Comparison of ENCODE assay signal across 20 cellular contexts in genomic region chr16:89150981-89151380, GRCh38. TPM values are rescaled to one million over a fixed set of nuclear protein-coding genes. Genes with fewer than 3 reads are reported as not detected.
A peak's percentile ranks its signal among the peaks of the same experiment; 100 is the strongest.
DNase-seq lines count a peak whose midpoint lies in the region; ATAC-seq and TF ChIP-seq lines count a peak whose summit lies in the region.
"Had no signal": no experiment of that assay in that cellular context is flagged by ENCODE, and none has a peak within 500 bp of the region (broad histone marks: within the 10 kb centered on the region; RNA-seq: fewer than 3 reads in every experiment).

No MANE protein-coding gene starts in this region.

- peaks cover 6 to 30% (median 22%) of the 10 kb centered on the region in 7 donors for H3K9me3 Mint-ChIP-seq in CD14-positive monocyte
- H3K9me3 Mint-ChIP-seq in stimulated activated effector memory CD8-positive, alpha-beta T cell treated with anti-CD3 and anti-CD28 coated beads, Interleukin-12 subunit alpha, Interleukin-12 subunit beta, amount 100 ng/mL, for 72 hours: no peaks in the 10 kb centered on the region

- H3K36me3 ChIP-seq in OCI-LY7 (ENCODE audit: insufficient read depth, low read length): peaks cover 67% of the 10 kb centered on the region

- H3K36me3 Mint-ChIP-seq in CD14-positive monocyte: peaks cover 52 to 63% of the 10 kb centered on the region in 2 donors
- peaks cover 49% of the 10 kb centered on the region for H3K36me3 Mint-ChIP-seq in stimulated activated effector memory CD8-positive, alpha-beta T cell treated with anti-CD3 and anti-CD28 coated beads, Interleukin-12 subunit alpha, Interleukin-12 subunit beta, amount 100 ng/mL, for 72 hours

- intact Hi-C loops in CD14-positive monocyte (cut with micrococcal nuclease): no loop called here
- intact Hi-C loops in OCI-LY7 (cut with micrococcal nuclease; ENCODE audit: unreplicated experiment): no loop called here
- intact Hi-C loops in left ventricle myocardium superior (cut with micrococcal nuclease): no loop called here

- peaks cover 4 to 15% (median 10%) of the 10 kb centered on the region in 3 donors for H3K27me3 Mint-ChIP-seq in CD14-positive monocyte (ENCODE audit: low read depth in 3 of 3)
- H3K27me3 Mint-ChIP-seq: CD4-positive, CD25-positive, alpha-beta regulatory T cell had no signal

- no peak overlapping the region for H2AFZ ChIP-seq in OCI-LY7 (ENCODE audit: low read length)

- no peak overlapping the region for H3K4me2 ChIP-seq in OCI-LY7 (ENCODE audit: low read length)

- DNase-seq in CD14-positive monocyte (ENCODE audit: low spot score) (peak; percentile 3), OCI-LY7 (ENCODE audit: low spot score) (no peak), foreskin melanocyte (peak; percentile 88), left ventricle myocardium superior (no peak), DMS79 (lab: John Stamatoyannopoulos, UW) (no peak)
- no peak for DNase-seq in stimulated activated effector memory CD8-positive, alpha-beta T cell treated with anti-CD3 and anti-CD28 coated beads, Interleukin-12 subunit alpha, Interleukin-12 subunit beta, amount 100 ng/mL, for 72 hours (ENCODE audit: low spot score in 2 of 2)
- DNase-seq: AML-193; CD4-positive, CD25-positive, alpha-beta regulatory T cell; DMS153; NCI-H1105 treated with DMSO at 0.1 percent for 48 hours; NCI-H1694; NCI-H2081 treated with DMSO at 0.1 percent for 48 hours; NCI-H446 treated with DMSO at 0.1 percent for 48 hours; NCI-H774; OCI-M1; SIG-M5 had no signal

- H3K9me2 ChIP-seq in OCI-LY7 (ENCODE audit: insufficient read depth, low read length): no peaks in the 10 kb centered on the region

- POLR2A ChIA-PET in OCI-LY7 (lab: Charles Lee): no interaction called here

- H3K4me1 ChIP-seq in OCI-LY7 (ENCODE audit: insufficient read depth, low read length, poor library complexity, severe bottlenecking): peaks cover 21% of the 10 kb centered on the region

- ATAC-seq in stimulated activated effector memory CD8-positive, alpha-beta T cell treated with anti-CD3 and anti-CD28 coated beads, Interleukin-12 subunit alpha, Interleukin-12 subunit beta, amount 100 ng/mL, for 72 hours: no peak
- ATAC-seq in left ventricle myocardium superior (no peak), GM21723 (IDR thresholded peaks at IDR 0.05; ENCODE audit: unreplicated experiment) (no peak)
- ATAC-seq: GM12878, K562 had no signal

- H4K20me1 ChIP-seq in OCI-LY7 (ENCODE audit: insufficient read depth, low read length): no peaks in the 10 kb centered on the region

- no peak overlapping the region for H3K4me3 ChIP-seq in OCI-LY7 (ENCODE audit: low read depth, low read length, poor library complexity, severe bottlenecking)
- H3K4me3 ChIP-seq: GM12878, K562 had no signal

- BruUV-seq in OCI-LY7 (replicated peaks; lab: Mats Ljungman, UMichigan): TSS peak; percentile 48

- peaks cover 8% of the 10 kb centered on the region for H3K4me1 Mint-ChIP-seq in CD14-positive monocyte
- no peaks in the 10 kb centered on the region for H3K4me1 Mint-ChIP-seq in stimulated activated effector memory CD8-positive, alpha-beta T cell treated with anti-CD3 and anti-CD28 coated beads, Interleukin-12 subunit alpha, Interleukin-12 subunit beta, amount 100 ng/mL, for 72 hours

- CTCF ChIA-PET in OCI-LY7 (lab: Charles Lee; ENCODE audit: unreplicated experiment): no interaction called here

- H3K79me2 ChIP-seq in OCI-LY7 (ENCODE audit: insufficient read depth, low read depth, low read length): no peaks in the 10 kb centered on the region

- H3K9me3 ChIP-seq in OCI-LY7 (ENCODE audit: low read length): peaks cover 11% of the 10 kb centered on the region; the same call in 1 of the 2 replicates

- peak overlapping the region in 1 of 7 donors; percentile 2 for H3K27ac Mint-ChIP-seq in CD14-positive monocyte
- H3K27ac Mint-ChIP-seq in stimulated activated effector memory CD8-positive, alpha-beta T cell treated with anti-CD3 and anti-CD28 coated beads, Interleukin-12 subunit alpha, Interleukin-12 subunit beta, amount 100 ng/mL, for 72 hours: peak overlapping the region; percentile 60

- no peak overlapping the region for H3K27ac ChIP-seq in OCI-LY7 (ENCODE audit: low read depth, low read length, poor library complexity, severe bottlenecking)

- TF ChIP-seq CTCF in CD14-positive monocyte (IDR thresholded peaks at IDR 0.05) (no peak), OCI-LY7 (conservative IDR thresholded peaks at IDR 0.05; ENCODE audit: low read length) (no peak)

- no peak overlapping the region for H3K4me3 Mint-ChIP-seq in CD14-positive monocyte
- H3K4me3 Mint-ChIP-seq in stimulated activated effector memory CD8-positive, alpha-beta T cell treated with anti-CD3 and anti-CD28 coated beads, Interleukin-12 subunit alpha, Interleukin-12 subunit beta, amount 100 ng/mL, for 72 hours: no peak overlapping the region

RNA-seq across cellular contexts. Expression of gene CDH15, which starts 20.6 kb away (rescaled TPM):
- not detected for polyA plus RNA-seq in CD14-positive monocyte
- not detected in 2 replicates for total RNA-seq in OCI-LY7 (2014; rRNA removed; shearing (Covaris generic))
- not detected in 2 replicates for total RNA-seq in OCI-LY7 (2022)
- total RNA-seq in left ventricle myocardium superior: not detected
- polyA plus RNA-seq: CD4-positive, CD25-positive, alpha-beta regulatory T cell; K562 had no signal

RNA-seq across cellular contexts. Expression of gene SLC22A31, which starts 49.4 kb away (rescaled TPM):
- polyA plus RNA-seq in CD14-positive monocyte: not detected
- not detected in 2 replicates for total RNA-seq in OCI-LY7 (2014; rRNA removed; shearing (Covaris generic))
- total RNA-seq in OCI-LY7 (2022): not detected in 2 replicates
- not detected for total RNA-seq in left ventricle myocardium superior
- total RNA-seq: CD4-positive, CD25-positive, alpha-beta regulatory T cell; GM12878; H4 had no signal

RNA-seq across cellular contexts. Expression of gene ACSF3, which starts 57.3 kb away (rescaled TPM):
- polyA plus RNA-seq in CD14-positive monocyte: 10 to 100 TPM; 23.5 to 26.4 TPM
- 97.9 and 112 TPM in 2 replicates for total RNA-seq in OCI-LY7 (2014; rRNA removed; shearing (Covaris generic))
- 143 and 149 TPM in 2 replicates for total RNA-seq in OCI-LY7 (2022)
- 22.5 TPM for total RNA-seq in left ventricle myocardium superior

Comparison
In these comparisons a context has a peak if more than half of its experiments do, and no peak if none do; other contexts are left out.
1. DNase-seq: peak in CD14-positive monocyte (single experiment) and foreskin melanocyte (single experiment); none in OCI-LY7 (single experiment), stimulated activated effector memory CD8-positive, alpha-beta T cell treated with anti-CD3 and anti-CD28 coated beads, Interleukin-12 subunit alpha, Interleukin-12 subunit beta, amount 100 ng/mL, for 72 hours (0 of 2), left ventricle myocardium superior (single experiment) and DMS79 (single experiment).